8 cellular contexts compared by ENCODE assay signal in the genomic region with DNA sequence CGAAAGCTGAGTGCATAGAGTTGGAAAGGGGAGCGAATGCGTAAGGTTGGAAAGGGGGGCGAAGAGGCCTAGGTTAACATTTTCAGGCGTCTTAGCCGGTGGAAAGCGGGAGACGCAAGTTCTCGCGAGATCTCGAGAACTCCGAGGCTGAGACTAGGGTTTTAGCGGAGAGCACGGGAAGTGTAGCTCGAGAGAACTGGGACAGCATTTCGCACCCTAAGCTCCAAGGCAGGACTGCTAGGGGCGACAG. TPM values are rescaled to one million over a fixed set of nuclear protein-coding genes. Genes with fewer than 3 reads are reported as not detected.
DNase-seq lines count a peak whose midpoint lies in the region; ATAC-seq, FAIRE-seq and TF ChIP-seq lines count a peak whose summit lies in the region.

No MANE protein-coding gene starts in this region.

- H3K27me3 ChIP-seq in Caco-2 (replicated peaks; ENCODE audit: control insufficient read depth, insufficient read depth, low read length) (no peaks in the 10 kb centered on the region), pancreas (no peaks in the 10 kb centered on the region)

- H3K36me3 ChIP-seq in Caco-2 (ENCODE audit: control insufficient read depth, insufficient read depth, low read length) (no peaks in the 10 kb centered on the region; the same call in 1 of the 2 replicates), pancreas (peaks cover 0 to 6% (median 0%) of the 10 kb centered on the region in 3 donors)

- POLR2A ChIA-PET in Caco-2 (lab: Charles Lee) = interaction anchor here (0.6 to 0.8 kb wide), 5 partner anchors 42 to 337 kb away, joined by 3 to 5 read pairs (median 3); no protein-coding TSS in a partner anchor

- in situ Hi-C loops in G401 (cut with HindIII; ENCODE audit: low sequenced_read_pairs) = no loop called here

- H3K36me3 Mint-ChIP-seq in Caco-2 (ENCODE audit: insufficient read depth, unreplicated experiment) = peaks cover 60% of the 10 kb centered on the region
- H3K36me3 Mint-ChIP-seq in activated naive CD4-positive, alpha-beta T cell treated with anti-CD3 and anti-CD28 coated beads, Interleukin-2, amount 50 U/mL, for 72 hours = peaks cover 26 to 42% of the 10 kb centered on the region in 2 donors

- no TSS peak for BruUV-seq in Caco-2 (replicated peaks; lab: Mats Ljungman, UMichigan)

- H3K27ac ChIP-seq in pancreas = peak overlapping the region; percentile 99 to 100 (median 100)

- CTCF ChIA-PET in Caco-2 (lab: Charles Lee) = no interaction called here

- H3K4me3 Mint-ChIP-seq in Caco-2 (ENCODE audit: unreplicated experiment) = peak overlapping the region; percentile 88

- H3K9me3 ChIP-seq in Caco-2 (no peaks in the 10 kb centered on the region), pancreas (no peaks in the 10 kb centered on the region)

- peaks cover 8% of the 10 kb centered on the region; the same call in 1 of the 2 replicates for H3K4me1 ChIP-seq in Caco-2
- peaks cover 13 to 22% (median 18%) of the 10 kb centered on the region in 3 donors for H3K4me1 ChIP-seq in pancreas

- TF ChIP-seq CTCF in Caco-2 (IDR thresholded peaks at IDR 0.05; ENCODE audit: insufficient read depth in 1 of 2, low read depth in 1 of 2, low read length in 1 of 2, severe bottlenecking in 1 of 2, unreplicated experiment in 1 of 2) (no peak), pancreas (IDR thresholded peaks at IDR 0.05) (no peak)

- H3K4me3 ChIP-seq in Caco-2 (ENCODE audit: low read depth, low read length) (peak overlapping the region; percentile 85), pancreas (peak overlapping the region; percentile 90 to 93 (median 92))

- peak; percentile 51 for ATAC-seq in GM19395 (IDR thresholded peaks at IDR 0.05; ENCODE audit: unreplicated experiment)
- ATAC-seq in HG03442 (IDR thresholded peaks at IDR 0.05; ENCODE audit: unreplicated experiment) = peak; percentile 26
- peak; percentile 17 to 43 for ATAC-seq in activated naive CD4-positive, alpha-beta T cell treated with anti-CD3 and anti-CD28 coated beads, Interleukin-2, amount 50 U/mL, for 72 hours
- ATAC-seq in pancreas = peak; percentile 39 to 62 (median 58)

- no peaks in the 10 kb centered on the region for H3K4me1 Mint-ChIP-seq in Caco-2 (ENCODE audit: low read depth, unreplicated experiment)

- intact Hi-C loops in Caco-2 (cut with micrococcal nuclease; ENCODE audit: unreplicated experiment) = loop anchor here (2.0 to 10.0 kb wide), 3 partner anchors 111 to 249 kb away; a partner anchor contains a TSS
- intact Hi-C loops in pancreas (cut with DNase I) = no loop called here

- peak; percentile 73 to 83 for DNase-seq in Caco-2
- peak; percentile 93 for DNase-seq in NCI-H526 treated with DMSO at 0.1 percent for 48 hours (lab: John Stamatoyannopoulos, UW)
- DNase-seq in activated naive CD4-positive, alpha-beta T cell treated with anti-CD3 and anti-CD28 coated beads, Interleukin-2, amount 50 U/mL, for 72 hours (ENCODE audit: low spot score in 2 of 2) = no peak
- peak; percentile 95 for DNase-seq in glomerular endothelial cell (ENCODE audit: extremely low read depth, low read depth, low spot score)
- peak in 1 of 6 donors; percentile 61 for DNase-seq in pancreas
- no peak for DNase-seq in G401 (ENCODE audit: low spot score)

- no peaks in the 10 kb centered on the region for H3K9me3 Mint-ChIP-seq in Caco-2 (ENCODE audit: unreplicated experiment)
- H3K9me3 Mint-ChIP-seq in activated naive CD4-positive, alpha-beta T cell treated with anti-CD3 and anti-CD28 coated beads, Interleukin-2, amount 50 U/mL, for 72 hours = no peaks in the 10 kb centered on the region

- 0% methylated on average over 17 of the region's 17 CpGs for WGBS in pancreas, 2 donors

- FAIRE-seq in pancreas (lab: Jason Lieb, UNC) = peak; percentile 67

- no peaks in the 10 kb centered on the region for H3K27me3 Mint-ChIP-seq in Caco-2 (ENCODE audit: insufficient read depth, unreplicated experiment)

- peak overlapping the region; percentile 100 for H3K27ac Mint-ChIP-seq in Caco-2 (ENCODE audit: unreplicated experiment)
- H3K27ac Mint-ChIP-seq in activated naive CD4-positive, alpha-beta T cell treated with anti-CD3 and anti-CD28 coated beads, Interleukin-2, amount 50 U/mL, for 72 hours = peak overlapping the region; percentile 100

RNA-seq across cellular contexts. Expression of a gene that starts 0.3 kb away (rescaled TPM):
- total RNA-seq in Caco-2 (2022) = 281 and 302 TPM in 2 replicates
- total RNA-seq in activated naive CD4-positive, alpha-beta T cell treated with anti-CD3 and anti-CD28 coated beads, Interleukin-2, amount 50 U/mL, for 72 hours = 100 to 1,000 TPM; 248 to 259 TPM
- 231 and 235 TPM in 2 replicates for total RNA-seq in glomerular endothelial cell
- 100 to 1,000 TPM in 3 of 6 donors, 10 to 100 TPM in 3; 53.2 to 142 (median 102) TPM for total RNA-seq in pancreas
- polyA plus RNA-seq in pancreas = 10 to 100 TPM; 23.2 to 72.0 TPM
- 98.1 and 156 TPM in 2 replicates for total RNA-seq in G401 (2014; rRNA removed; shearing (Covaris generic))

Comparison
In these comparisons a context has a peak if more than half of its experiments do, and no peak if none do; other contexts are left out.
1. DNase-seq: peak in Caco-2 (2 of 2), NCI-H526 treated with DMSO at 0.1 percent for 48 hours (single experiment) and glomerular endothelial cell (single experiment); none in activated naive CD4-positive, alpha-beta T cell treated with anti-CD3 and anti-CD28 coated beads, Interleukin-2, amount 50 U/mL, for 72 hours (0 of 2) and G401 (single experiment).
2. Peak in every context shown above with its lines, with median percentiles within 50 percentile points of each other: ATAC-seq.